16 cellular contexts compared by ENCODE assay signal in the genomic region with DNA sequence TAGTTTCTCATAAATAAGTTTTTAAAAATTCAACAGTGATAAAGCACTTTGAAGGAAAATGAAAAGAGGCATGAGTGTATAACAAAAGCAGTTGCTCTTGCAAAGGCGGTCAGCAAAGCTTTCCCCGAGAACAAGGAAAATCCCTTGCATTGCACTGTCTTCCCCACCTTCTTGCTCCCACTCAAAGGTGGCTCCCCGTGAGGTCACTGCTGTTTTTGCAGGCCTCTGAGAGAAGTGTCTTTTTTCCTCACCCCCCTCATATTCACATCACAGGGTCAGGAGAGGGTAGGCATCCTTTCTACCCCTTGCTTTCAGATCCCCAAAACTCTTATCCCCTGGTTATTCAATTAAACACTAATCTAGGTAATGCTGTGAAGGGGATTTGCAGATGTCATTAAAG. TPM values are rescaled to one million over a fixed set of nuclear protein-coding genes. Genes with fewer than 3 reads are reported as not detected.
DNase-seq lines count a peak whose midpoint lies in the region; ATAC-seq, FAIRE-seq and TF ChIP-seq lines count a peak whose summit lies in the region.
"Had no signal": no experiment of that assay in that cellular context is flagged by ENCODE, and none has a peak within 500 bp of the region (broad histone marks: within the 10 kb centered on the region; RNA-seq: fewer than 3 reads in every experiment).

No MANE protein-coding gene starts in this region.

- H3K23me2 ChIP-seq in H1 (ENCODE audit: low read depth, low read length): no peaks in the 10 kb centered on the region

- H3K4me3 Mint-ChIP-seq in GM23338: no peak overlapping the region

- no peak overlapping the region for H4K8ac ChIP-seq in H1 (ENCODE audit: extremely low read depth, insufficient read depth, low read length)

- H2BK120ac ChIP-seq in H1 (replicated peaks; ENCODE audit: low read depth, low read length): no peak overlapping the region

- H3K36me3 ChIP-seq in GM23338 (ENCODE audit: insufficient read depth) (no peaks in the 10 kb centered on the region), H1 (ENCODE audit: control insufficient read depth in 2 of 4, insufficient read depth in 4 of 4, low read length in 3 of 4) (no peaks in the 10 kb centered on the region), psoas muscle (ENCODE audit: insufficient read depth in 1 of 2, low read depth in 1 of 2) (no peaks in the 10 kb centered on the region), breast epithelium (no peaks in the 10 kb centered on the region)
- H3K36me3 ChIP-seq: BLaER1 had no signal

- H3K23ac ChIP-seq in H1 (ENCODE audit: insufficient read length): no peak overlapping the region

- H3K4me3 ChIP-seq in GM23338 (no peak overlapping the region), H1 (ENCODE audit: extremely low read depth in 1 of 4, insufficient read depth in 2 of 4, low read depth in 3 of 4, low read length in 4 of 4) (no peak overlapping the region), psoas muscle (peak overlapping the region; percentile 47), breast epithelium (no peak overlapping the region)
- H3K4me3 ChIP-seq: BLaER1 had no signal

- no peak overlapping the region for H2AK5ac ChIP-seq in H1 (ENCODE audit: low read depth, low read length)

- H3K79me2 ChIP-seq in GM23338 (replicated peaks; ENCODE audit: insufficient read depth) (no peaks in the 10 kb centered on the region), H1 (ENCODE audit: control insufficient read depth in 1 of 2, insufficient read depth in 2 of 2, low read length in 2 of 2) (no peaks in the 10 kb centered on the region)

- H3K14ac ChIP-seq in H1 (ENCODE audit: insufficient read length): no peak overlapping the region

- no peak overlapping the region for H3K9ac ChIP-seq in H1 (replicated peaks in 1 of 4; ENCODE audit: extremely low read depth in 1 of 4, low read depth in 3 of 4, low read length in 3 of 4)
- H3K9ac ChIP-seq: BLaER1 had no signal

- H3K4me1 ChIP-seq in GM23338 (ENCODE audit: insufficient read depth) (no peaks in the 10 kb centered on the region), H1 (replicated peaks in 1 of 4; ENCODE audit: control insufficient read depth in 3 of 4, insufficient read depth in 4 of 4, low read length in 3 of 4) (peaks cover 0 to 2% (median 0%) of the 10 kb centered on the region in 4 experiments; a peak in 2 of 7 replicates), psoas muscle (peaks cover 26% of the 10 kb centered on the region), breast epithelium (no peaks in the 10 kb centered on the region)
- H3K4me1 ChIP-seq: BLaER1 had no signal

- DNase-seq in GM23338 (ENCODE audit: low spot score): peak; percentile 38
- peak; percentile 87 for DNase-seq in NCI-H82 (lab: John Stamatoyannopoulos, UW)
- DNase-seq in H1 (ENCODE audit: low read depth in 1 of 2, low spot score in 2 of 2): no peak
- DNase-seq in psoas muscle: no peak
- no peak for DNase-seq in NCI-H2196 treated with DMSO at 0.1 percent for 48 hours (lab: John Stamatoyannopoulos, UW; ENCODE audit: unreplicated experiment)
- no peak for DNase-seq in breast epithelium (ENCODE audit: low spot score in 2 of 2)
- DNase-seq in glomerular visceral epithelial cell (ENCODE audit: extremely low spot score): no peak
- DNase-seq: 8988T, AML-193, DMS53, GF-D8 had no signal

- TF ChIP-seq EP300 in H1 (IDR thresholded peaks at IDR 0.05; ENCODE audit: borderline replicate concordance in 1 of 2, low read depth in 2 of 2, low read length in 2 of 2): no peak

- H3K79me1 ChIP-seq in H1 (ENCODE audit: low read depth, low read length): no peaks in the 10 kb centered on the region

- H3K4me1 Mint-ChIP-seq in GM23338: no peaks in the 10 kb centered on the region; the same call in 2 of the 3 replicates

- TF ChIP-seq CTCF in GM23338 (conservative IDR thresholded peaks at IDR 0.05; ENCODE audit: low read depth in 2 of 2) (no peak), H1 (IDR thresholded peaks at IDR 0.05; ENCODE audit: control extremely low read depth in 1 of 3, insufficient read depth in 1 of 3, low read depth in 1 of 3, low read length in 3 of 3) (peak in 1 of 3 experiments; percentile 17; a peak in 1 of 4 replicates), psoas muscle (IDR thresholded peaks at IDR 0.05) (no peak), breast epithelium (IDR thresholded peaks at IDR 0.05) (no peak)

- TF ChIP-seq POLR2A in H1 (IDR thresholded peaks at IDR 0.05; ENCODE audit: control extremely low read depth in 1 of 2, low read depth in 2 of 2, low read length in 2 of 2): no peak
- no peak for TF ChIP-seq POLR2A in breast epithelium (IDR thresholded peaks at IDR 0.05)

- H3K36me3 Mint-ChIP-seq in GM23338 (ENCODE audit: low read depth): no peaks in the 10 kb centered on the region

- H3K9me3 ChIP-seq in H1 (ENCODE audit: insufficient read depth in 2 of 2, low read depth in 1 of 2, low read length in 1 of 2): no peaks in the 10 kb centered on the region
- no peaks in the 10 kb centered on the region for H3K9me3 ChIP-seq in psoas muscle
- H3K9me3 ChIP-seq in breast epithelium: peaks cover 0 to 4% of the 10 kb centered on the region in 2 donors
- H3K9me3 ChIP-seq: BLaER1 had no signal

- H3K27me3 Mint-ChIP-seq in GM23338 (ENCODE audit: insufficient read depth, low read depth, poor library complexity): no peaks in the 10 kb centered on the region

- no peak overlapping the region for H4K91ac ChIP-seq in H1 (replicated peaks; ENCODE audit: insufficient read length, low read length)

- no peak overlapping the region for H2BK5ac ChIP-seq in H1 (ENCODE audit: low read depth, low read length)

- H2BK12ac ChIP-seq in H1 (ENCODE audit: low read depth, low read length): no peak overlapping the region

- TF ChIP-seq RAD21 in H1 (IDR thresholded peaks at IDR 0.05 in 1 of 2, conservative IDR thresholded peaks at IDR 0.05 in 1 of 2; ENCODE audit: low read depth in 2 of 2, low read length in 2 of 2): no peak; a peak in 1 of 4 replicates

- no peak overlapping the region for H2BK20ac ChIP-seq in H1 (ENCODE audit: low read length)

- CTCF ChIA-PET in H1 (lab: Charles Lee; ENCODE audit: partially characterized antibody): interaction anchor here (1.0 to 2.8 kb wide), 8 partner anchors 10 to 163 kb away, joined by 3 to 10 read pairs (median 6); partner anchors contain the start of gene SLC36A1

- ATAC-seq in GM23338 (peak; percentile 64), psoas muscle (no peak)
- ATAC-seq: HepG2 had no signal

- H3K27me3 ChIP-seq in GM23338 (ENCODE audit: insufficient read depth): no peaks in the 10 kb centered on the region
- no peaks in the 10 kb centered on the region for H3K27me3 ChIP-seq in H1 (replicated peaks in 1 of 4; ENCODE audit: control insufficient read depth in 3 of 4, extremely low read depth in 1 of 4, insufficient read depth in 3 of 4, low read length in 3 of 4)
- no peaks in the 10 kb centered on the region for H3K27me3 ChIP-seq in psoas muscle (ENCODE audit: insufficient read depth in 3 of 3, low read length in 2 of 3)
- H3K27me3 ChIP-seq in breast epithelium: no peaks in the 10 kb centered on the region
- H3K27me3 ChIP-seq: BLaER1 had no signal

- no peak overlapping the region for H4K5ac ChIP-seq in H1 (ENCODE audit: insufficient read length, low read depth, low read length)

- H3K9me2 ChIP-seq in GM23338 (ENCODE audit: insufficient read depth): no peaks in the 10 kb centered on the region

- no peak overlapping the region for H3K4ac ChIP-seq in H1 (replicated peaks; ENCODE audit: insufficient read length, low read depth, low read length)

- no peak overlapping the region for H3K27ac ChIP-seq in GM23338 (ENCODE audit: low read depth)
- H3K27ac ChIP-seq in H1 (ENCODE audit: low read depth, low read length): no peak overlapping the region
- peak overlapping the region; percentile 88 for H3K27ac ChIP-seq in psoas muscle
- H3K27ac ChIP-seq in breast epithelium: no peak overlapping the region
- H3K27ac ChIP-seq: BLaER1 had no signal

- no peak overlapping the region for H3K27ac Mint-ChIP-seq in GM23338

- 85% methylated on average over 3 of the region's 3 CpGs; no CpG with 5 or more reads in 1 of the 2 experiments for WGBS in H1 (ENCODE audit: extremely low coverage in 1 of 2, insufficient coverage in 1 of 2, insufficient read length in 1 of 2, insufficient replicate concordance in 2 of 2, low coverage in 1 of 2, low lambda C conversion rate in 2 of 2, missing lambda C conversion rate in 1 of 2), 2 experiments
- WGBS in psoas muscle, 3 donors: 78 to 89% (median 83%) methylated on average over 3 of the region's 3 CpGs

- H4K20me1 ChIP-seq in GM23338 (replicated peaks; ENCODE audit: insufficient read depth) (no peaks in the 10 kb centered on the region), H1 (replicated peaks in 1 of 2; ENCODE audit: control insufficient read depth in 1 of 2, insufficient read depth in 2 of 2, low read length in 2 of 2) (no peaks in the 10 kb centered on the region)
- H4K20me1 ChIP-seq: BLaER1 had no signal

- no peaks in the 10 kb centered on the region for H3F3A ChIP-seq in GM23338 (replicated peaks; ENCODE audit: low read depth)

- 0 out of 2 replicates have a peak overlapping the region, but pooled peaks have one; percentile 72 for H2BK15ac ChIP-seq in H1 (ENCODE audit: low read length)

- POLR2A ChIA-PET in H1 (lab: Charles Lee; ENCODE audit: partially characterized antibody): interaction anchor here (1.0 kb wide), 1 partner anchor 14 kb away, joined by 3 read pairs; no protein-coding TSS in a partner anchor

- no peak overlapping the region for H3K4me2 ChIP-seq in GM23338
- H3K4me2 ChIP-seq in H1 (ENCODE audit: insufficient read depth in 1 of 2, low read depth in 2 of 2, low read length in 2 of 2): no peak overlapping the region
- H3K4me2 ChIP-seq: BLaER1 had no signal

- H3K9me3 Mint-ChIP-seq in GM23338: no peaks in the 10 kb centered on the region

- H3K56ac ChIP-seq in H1 (replicated peaks; ENCODE audit: insufficient read length, low read depth, low read length): no peak overlapping the region

- FAIRE-seq in H1 (lab: Jason Lieb, UNC): no peak
- FAIRE-seq: GM19239, H54, HepG2, HTR-8/SVneo had no signal

- no peak overlapping the region; the same call in 1 of the 2 replicates for H3K18ac ChIP-seq in H1 (ENCODE audit: extremely low read depth, low read length)

- peak overlapping the region; percentile 54 for H2AFZ ChIP-seq in GM23338
- H2AFZ ChIP-seq in H1 (ENCODE audit: low read length): no peak overlapping the region

- intact Hi-C loops in psoas muscle (cut with DNase I): loop anchor here (2.0 to 10.0 kb wide), 3 partner anchors 47 to 87 kb away; partner anchors contain the start of gene SLC36A2 (in 2 of the 2)
- intact Hi-C loops in breast epithelium (cut with DNase I; ENCODE audit: low total_unique reads): no loop called here

RNA-seq across cellular contexts. Expression of gene SLC36A1, which starts 15.2 kb away (rescaled TPM):
- total RNA-seq in GM23338 (2014; rRNA removed; shearing (Covaris generic)): 8.2 and 10.4 TPM in 2 replicates
- polyA plus RNA-seq in GM23338 (2016; fragmentation: Nextera tagmentation; extraction: Ambion mirVana) (3.6 and 5.2 TPM in 2 replicates), H1 (2011; rRNA removed) (9.6 and 13.3 TPM in 2 replicates), psoas muscle (1 to 10 TPM; 1.7 to 7.1 (median 5.9) TPM)
- total RNA-seq in H1 (2021; fragmentation: NEBNext Ultra II Directional; extraction: Animal tissue kit (Norgen Biotek cat#: 25700)): 6.6 and 9.1 TPM in 2 replicates
- polyA plus RNA-seq in H1 (2011; cell fraction: cytosol; rRNA removed): 8.5 TPM
- 23.6 TPM for polyA plus RNA-seq in H1 (2011; cell fraction: nucleus; rRNA removed)
- polyA plus RNA-seq in H1 (2012, experiment 1 of 2): 4.6 to 6.2 TPM (median 5.4 TPM) in 4 replicates
- polyA plus RNA-seq in H1 (2012, experiment 2 of 2): 2.6 TPM
- polyA plus RNA-seq in H1 (2013, experiment 1 of 2): 7.7 TPM
- polyA plus RNA-seq in H1 (2013, experiment 2 of 2): 6.7 TPM
- polyA minus RNA-seq in H1 (2011; rRNA and poly(A)+ RNA removed): 22.6 and 27.2 TPM in 2 replicates
- polyA minus RNA-seq in H1 (2011; cell fraction: cytosol; rRNA and poly(A)+ RNA removed): 12.4 TPM
- 18.1 TPM for polyA minus RNA-seq in H1 (2011; cell fraction: nucleus; rRNA and poly(A)+ RNA removed)
- total RNA-seq in psoas muscle (10 to 100 TPM; 12.0 to 19.7 (median 15.1) TPM), breast epithelium (10 to 100 TPM; 10.8 to 14.1 (median 11.4) TPM)

Comparison
In these comparisons a context has a peak if more than half of its experiments do, and no peak if none do; other contexts are left out.
1. DNase-seq: peak in GM23338 (single experiment) and NCI-H82 (single experiment); none in H1 (0 of 2), psoas muscle (0 of 2), NCI-H2196 treated with DMSO at 0.1 percent for 48 hours (single experiment), breast epithelium (0 of 2) and glomerular visceral epithelial cell (single experiment).